In the genomic region with DNA sequence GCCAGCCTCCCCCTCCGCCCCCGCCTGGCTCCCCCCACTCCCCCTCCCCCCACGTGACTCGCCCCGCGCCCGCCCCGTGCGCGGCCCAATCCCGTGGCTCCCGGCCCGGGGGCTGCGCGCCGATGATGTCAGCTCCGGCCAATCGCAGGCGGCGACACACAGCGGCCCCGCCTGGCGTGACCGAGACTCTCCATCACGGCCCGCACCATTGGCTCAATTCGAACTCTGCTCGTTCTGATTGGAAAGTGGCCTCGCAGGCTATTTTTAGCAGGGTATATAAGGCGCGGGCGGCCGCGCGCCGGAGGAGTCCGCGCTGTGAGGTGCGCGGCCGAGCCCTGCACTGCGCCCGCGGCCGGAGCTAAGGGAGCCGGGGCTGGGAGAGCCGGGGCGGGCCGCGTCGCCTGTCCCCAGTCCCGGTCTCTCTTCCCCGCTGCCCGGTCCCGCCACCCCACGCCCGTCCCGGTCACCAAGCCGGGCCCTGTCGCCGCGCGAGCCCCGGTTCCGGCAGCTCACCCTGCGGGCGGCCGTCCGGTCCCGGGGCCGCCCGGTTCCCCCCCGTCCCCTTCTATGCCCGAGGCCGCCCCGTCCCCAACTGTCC, we compare ENCODE assay signal across 8 cellular contexts. TPM values are rescaled to one million over a fixed set of nuclear protein-coding genes. Genes with fewer than 3 reads are reported as not detected.
DNase-seq lines count a peak whose midpoint lies in the region; ATAC-seq, FAIRE-seq and TF ChIP-seq lines count a peak whose summit lies in the region.

No MANE protein-coding gene starts in this region.

- ATAC-seq in GM18505 (IDR thresholded peaks at IDR 0.05; ENCODE audit: unreplicated experiment) (peak; percentile 78), HG02943 (IDR thresholded peaks at IDR 0.05; ENCODE audit: low read depth, unreplicated experiment) (peak; percentile 73), left ventricle myocardium superior (peak; percentile 81)

- peak; percentile 84 for DNase-seq in NCI-H1694 treated with DMSO at 0.1 percent for 48 hours (lab: John Stamatoyannopoulos, UW)
- DNase-seq in amygdala (lab: John Stamatoyannopoulos, UW) = peak; percentile 63 to 99 (median 96)
- peak; percentile 100 for DNase-seq in left ventricle myocardium superior
- DNase-seq in pulmonary artery endothelial cell (ENCODE audit: low read depth, low spot score) = peak; percentile 87
- DNase-seq in urothelium cell line (ENCODE audit: low spot score) = peak; percentile 85

- no peak for FAIRE-seq in urothelium cell line (lab: Jason Lieb, UNC)

- intact Hi-C loops in left ventricle myocardium superior (cut with micrococcal nuclease) = no loop called here

- TF ChIP-seq POLR2A in GM18505 (IDR thresholded peaks at IDR 0.05; ENCODE audit: borderline replicate concordance, extremely low read depth, insufficient read depth, insufficient read length) = peak; percentile 100

- peak overlapping the region; percentile 99 for H3K27ac Mint-ChIP-seq in T-helper 1 cell treated with Interleukin-12 subunit alpha and Interleukin-12 subunit beta and Interleukin-4 antibody, amounts not matched to agents 30 μg/mL and 1 μg/mL, for 36 hours

- peaks cover 50% of the 10 kb centered on the region for H3K36me3 Mint-ChIP-seq in T-helper 1 cell treated with Interleukin-12 subunit alpha and Interleukin-12 subunit beta and Interleukin-4 antibody, amounts not matched to agents 30 μg/mL and 1 μg/mL, for 36 hours (ENCODE audit: low read depth)

- H3K4me3 Mint-ChIP-seq in T-helper 1 cell treated with Interleukin-12 subunit alpha and Interleukin-12 subunit beta and Interleukin-4 antibody, amounts not matched to agents 30 μg/mL and 1 μg/mL, for 36 hours = peak overlapping the region; percentile 98

- H3K27me3 Mint-ChIP-seq in T-helper 1 cell treated with Interleukin-12 subunit alpha and Interleukin-12 subunit beta and Interleukin-4 antibody, amounts not matched to agents 30 μg/mL and 1 μg/mL, for 36 hours (ENCODE audit: low read depth) = no peaks in the 10 kb centered on the region

- peaks cover 35% of the 10 kb centered on the region for H3K4me1 Mint-ChIP-seq in T-helper 1 cell treated with Interleukin-12 subunit alpha and Interleukin-12 subunit beta and Interleukin-4 antibody, amounts not matched to agents 30 μg/mL and 1 μg/mL, for 36 hours (ENCODE audit: low read depth)

- peaks cover 7% of the 10 kb centered on the region for H3K9me3 Mint-ChIP-seq in T-helper 1 cell treated with Interleukin-12 subunit alpha and Interleukin-12 subunit beta and Interleukin-4 antibody, amounts not matched to agents 30 μg/mL and 1 μg/mL, for 36 hours

RNA-seq across cellular contexts. Expression of gene KLF6, which starts 0.3 kb away (rescaled TPM):
- total RNA-seq in left ventricle myocardium superior (62.0 TPM), pulmonary artery endothelial cell (141 and 142 TPM in 2 replicates)

Comparison
In these comparisons a context has a peak if more than half of its experiments do, and no peak if none do; other contexts are left out.
1. Peak in every context shown above with its lines: DNase-seq and ATAC-seq.